In genomic region chr20:34874094-34874654, GRCh38 we compare ENCODE assay signal across 8 cellular contexts. TPM values are rescaled to one million over a fixed set of nuclear protein-coding genes. Genes with fewer than 3 reads are reported as not detected.
DNase-seq lines count a peak whose midpoint lies in the region; ATAC-seq and TF ChIP-seq lines count a peak whose summit lies in the region.

No MANE protein-coding gene starts in this region.

- H3K27ac ChIP-seq in gastrocnemius medialis, result peak overlapping the region; percentile 87 to 97 (median 96)

- TF ChIP-seq POLR2A in gastrocnemius medialis (IDR thresholded peaks at IDR 0.05), result no peak

- TF ChIP-seq CTCF in MCF 10A (IDR thresholded peaks at IDR 0.05; ENCODE audit: unreplicated experiment) (peak; percentile 94), gastrocnemius medialis (IDR thresholded peaks at IDR 0.05 in 4 of 5, conservative IDR thresholded peaks at IDR 0.05 in 1 of 5) (peak; percentile 81 to 97 (median 93))

- peak overlapping the region; percentile 42 for H3K27ac Mint-ChIP-seq in T-helper 2 cell treated with Interferon-gamma antibody and Interleukin-4, amounts not matched to agents 5 μg/mL and 100 μg/mL, for 36 hours
- no peak overlapping the region for H3K27ac Mint-ChIP-seq in MCF 10A (ENCODE audit: low read depth, unreplicated experiment)

- no peak overlapping the region for H3K4me3 ChIP-seq in gastrocnemius medialis

- intact Hi-C loops in MCF 10A (cut with micrococcal nuclease) (loop anchor here (1.0 kb wide), 4 partner anchors 74 to 218 kb away; partner anchors contain the start of genes GSS, MYH7B and TRPC4AP), gastrocnemius medialis (cut with DNase I; ENCODE audit: low total_unique reads) (loop anchor here (1.0 to 5.0 kb wide), 4 partner anchors 48 to 273 kb away; partner anchors contain the start of genes EDEM2 and TRPC4AP)

- H3K4me1 Mint-ChIP-seq in T-helper 2 cell treated with Interferon-gamma antibody and Interleukin-4, amounts not matched to agents 5 μg/mL and 100 μg/mL, for 36 hours (ENCODE audit: low read depth), result peaks cover 59% of the 10 kb centered on the region
- H3K4me1 Mint-ChIP-seq in MCF 10A (ENCODE audit: insufficient read depth, unreplicated experiment), result peaks cover 45% of the 10 kb centered on the region

- H3K9me3 Mint-ChIP-seq in T-helper 2 cell treated with Interferon-gamma antibody and Interleukin-4, amounts not matched to agents 5 μg/mL and 100 μg/mL, for 36 hours, result no peaks in the 10 kb centered on the region
- no peaks in the 10 kb centered on the region for H3K9me3 Mint-ChIP-seq in MCF 10A (ENCODE audit: unreplicated experiment)

- BruUV-seq in MCF 10A (replicated peaks; lab: Mats Ljungman, UMichigan), result no TSS peak

- DNase-seq in activated gamma-delta T cell treated with Interleukin-2 at 50 U/mL for 16 hours (peak; percentile 10), activated gamma-delta T cell (lab: John Stamatoyannopoulos, UW) (no peak), NCI-H2081 (lab: John Stamatoyannopoulos, UW) (peak; percentile 74 to 83), MCF 10A (ENCODE audit: unreplicated experiment) (peak; percentile 91), iPS-NIHi11 (ENCODE audit: low spot score) (peak; percentile 68), gastrocnemius medialis (peak; percentile 74 to 88)
- DNase-seq in T-helper 2 cell treated with Interferon-gamma antibody and Interleukin-4, amounts not matched to agents 5 μg/mL and 100 μg/mL, for 36 hours (ENCODE audit: low spot score), result peak; percentile 63

- H3K4me1 ChIP-seq in gastrocnemius medialis, result peaks cover 50 to 59% of the 10 kb centered on the region in 2 donors

- CTCF ChIA-PET in MCF 10A (lab: Yijun Ruan, JAX), result interaction anchor here (0.6 to 10.5 kb wide), 43 partner anchors 9 to 580 kb away, joined by 3 to 279 read pairs (median 5); partner anchors contain the start of genes GSS, MYH7B and TRPC4AP

- POLR2A ChIA-PET in MCF 10A (lab: Yijun Ruan, JAX), result interaction anchor here (0.6 to 4.8 kb wide), 14 partner anchors 16 to 222 kb away, joined by 3 to 116 read pairs (median 4); partner anchors contain the start of genes GSS, MYH7B and TRPC4AP

- no peaks in the 10 kb centered on the region for H3K27me3 Mint-ChIP-seq in T-helper 2 cell treated with Interferon-gamma antibody and Interleukin-4, amounts not matched to agents 5 μg/mL and 100 μg/mL, for 36 hours (ENCODE audit: low read depth)
- H3K27me3 Mint-ChIP-seq in MCF 10A (ENCODE audit: insufficient read depth, unreplicated experiment), result no peaks in the 10 kb centered on the region

- H3K4me3 Mint-ChIP-seq in T-helper 2 cell treated with Interferon-gamma antibody and Interleukin-4, amounts not matched to agents 5 μg/mL and 100 μg/mL, for 36 hours, result peak overlapping the region; percentile 92
- peak overlapping the region; percentile 71 for H3K4me3 Mint-ChIP-seq in MCF 10A (ENCODE audit: unreplicated experiment)

- in situ Hi-C loops in gastrocnemius medialis (cut with MboI; ENCODE audit: low sequenced_read_pairs in 4 of 4), result loop anchor here (5.0 to 25.0 kb wide), 5 partner anchors 83 to 221 kb away; partner anchors contain the start of genes TRPC4AP (in 4 of the 4), GSS (in 3 of the 4) and MYH7B (in 3 of the 4)

- H3K36me3 Mint-ChIP-seq in T-helper 2 cell treated with Interferon-gamma antibody and Interleukin-4, amounts not matched to agents 5 μg/mL and 100 μg/mL, for 36 hours (ENCODE audit: low read depth), result peaks cover 2% of the 10 kb centered on the region
- no peaks in the 10 kb centered on the region for H3K36me3 Mint-ChIP-seq in MCF 10A (ENCODE audit: insufficient read depth, unreplicated experiment)

- no peaks in the 10 kb centered on the region for H3K36me3 ChIP-seq in gastrocnemius medialis

- ATAC-seq in gastrocnemius medialis, result peak; percentile 54 to 60
- ATAC-seq in HG02642 (IDR thresholded peaks at IDR 0.05; ENCODE audit: poor library complexity, unreplicated experiment), result no peak

- H3K27me3 ChIP-seq in gastrocnemius medialis, result no peaks in the 10 kb centered on the region

- H3K9me3 ChIP-seq in gastrocnemius medialis, result no peaks in the 10 kb centered on the region

RNA-seq across cellular contexts. Expression of gene GGT7, which starts 1.5 kb away (rescaled TPM):
- total RNA-seq in MCF 10A (2022) (2.5 and 3.2 TPM in 2 replicates), gastrocnemius medialis (10 to 100 TPM; 11.4 to 54.2 (median 15.4) TPM)

RNA-seq across cellular contexts. Expression of gene ACSS2, which starts 2.2 kb away (rescaled TPM):
- total RNA-seq in MCF 10A (2022) (36.6 and 42.0 TPM in 2 replicates), gastrocnemius medialis (10 to 100 TPM; 70.5 to 94.7 (median 88.1) TPM)

RNA-seq across cellular contexts. Expression of gene NCOA6, which starts 48.7 kb away (rescaled TPM):
- total RNA-seq in MCF 10A (2022), result 25.7 and 27.9 TPM in 2 replicates
- 10 to 100 TPM; 10.9 to 12.7 (median 11.6) TPM for total RNA-seq in gastrocnemius medialis
